6 cellular contexts compared by ENCODE assay signal in the genomic region with DNA sequence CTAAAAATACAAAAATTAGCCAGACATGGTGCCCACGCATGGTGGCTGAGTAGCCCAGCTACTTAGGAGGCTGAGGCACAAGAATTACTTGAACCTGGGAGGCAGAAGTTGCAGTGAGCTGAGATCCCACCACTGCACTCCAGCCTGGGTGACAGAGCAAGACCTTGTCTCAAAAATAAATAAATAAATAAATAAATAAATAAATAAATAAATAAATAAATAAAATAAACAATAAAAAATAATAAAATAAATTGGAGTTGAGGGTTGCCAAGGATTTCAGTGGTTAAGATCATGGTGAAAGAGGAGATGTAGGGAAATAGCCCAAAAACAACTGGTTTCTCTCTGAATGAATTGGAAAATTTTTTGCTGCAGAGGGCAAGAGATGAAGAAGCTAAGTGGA. TPM values are rescaled to one million over a fixed set of nuclear protein-coding genes. Genes with fewer than 3 reads are reported as not detected.
"Had no signal": no experiment of that assay in that cellular context is flagged by ENCODE, and none has a peak within 500 bp of the region (broad histone marks: within the 10 kb centered on the region; RNA-seq: fewer than 3 reads in every experiment).

No MANE protein-coding gene starts in this region.

RNA-seq across cellular contexts. Expression of a gene that starts 25.7 kb away (rescaled TPM):
- total RNA-seq: GM23248, GM23338, H4, H7, H9, HFFc6 had no signal
- polyA plus RNA-seq: GM23248 had no signal
